Comparison of ENCODE assay signal across 20 cellular contexts in the genomic region with DNA sequence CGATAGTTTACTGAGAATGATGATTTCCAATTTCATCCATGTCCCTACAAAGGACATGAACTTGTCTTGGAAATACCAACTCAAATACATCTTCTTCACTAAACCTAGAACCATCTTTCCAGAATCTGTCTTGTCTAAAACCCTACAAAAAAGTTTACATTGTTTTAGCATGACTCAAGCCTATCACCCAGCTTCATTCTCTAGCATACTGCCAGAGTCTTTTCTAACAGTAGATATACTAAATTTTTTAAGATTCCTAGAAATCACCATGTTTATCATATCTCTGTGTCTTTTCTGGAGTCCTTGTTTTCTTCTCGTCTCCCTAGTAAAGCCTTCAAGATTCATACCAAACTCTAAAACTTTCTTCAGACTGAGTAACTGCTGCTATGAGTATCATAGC.
A peak's percentile ranks its signal among the peaks of the same experiment; 100 is the strongest.
DNase-seq lines count a peak whose midpoint lies in the region; TF ChIP-seq lines count a peak whose summit lies in the region.
"Had no signal": no experiment of that assay in that cellular context is flagged by ENCODE, and none has a peak within 500 bp of the region (broad histone marks: within the 10 kb centered on the region; RNA-seq: fewer than 3 reads in every experiment).

No MANE protein-coding gene starts in this region.

- no peaks in the 10 kb centered on the region for H3K9me3 ChIP-seq in GM23248 (ENCODE audit: low read depth)
- H3K9me3 ChIP-seq: BLaER1, SK-N-SH had no signal

- in situ Hi-C loops in ACHN (cut with HindIII; ENCODE audit: low pct_ligation_motif_present, low pct_unique_long_range_greater_than_20kb, low sequenced_read_pairs) (no loop called here), GM23248 (cut with MboI) (no loop called here)

- H3K4me2 ChIP-seq in GM23248 (ENCODE audit: unreplicated experiment), result no peak overlapping the region
- H3K4me2 ChIP-seq: BLaER1, SK-N-SH had no signal

- no peak overlapping the region for H2AFZ ChIP-seq in GM23248

- TF ChIP-seq CTCF in choroid plexus epithelial cell (conservative IDR thresholded peaks at IDR 0.05; ENCODE audit: low read depth, low read length) (no peak), coronary artery (IDR thresholded peaks at IDR 0.05) (no peak)

- no peaks in the 10 kb centered on the region for H3F3A ChIP-seq in GM23248 (ENCODE audit: insufficient read depth)

- no peaks in the 10 kb centered on the region for H3K9me2 ChIP-seq in GM23248 (ENCODE audit: insufficient read depth)
- H3K9me2 ChIP-seq: SK-N-SH had no signal

- H3K4me1 ChIP-seq in GM23248 (ENCODE audit: insufficient read depth), result 0 out of 2 replicates have a peak, but pooled peaks cover 4% of the 10 kb centered on the region
- H3K4me1 ChIP-seq: BLaER1 had no signal

- H3K79me2 ChIP-seq in GM23248 (ENCODE audit: insufficient read depth), result no peaks in the 10 kb centered on the region

- peak; percentile 30 for DNase-seq in ACHN
- DNase-seq in GM23248, result peak; percentile 6
- DNase-seq in choroid plexus epithelial cell (ENCODE audit: low read depth), result peak; percentile 31
- peak; percentile 23 for DNase-seq in iris pigment epithelial cell (ENCODE audit: low read depth)
- DNase-seq in superior temporal gyrus (ENCODE audit: extremely low spot score), result no peak
- no peak for DNase-seq in coronary artery (ENCODE audit: low spot score)
- no peak for DNase-seq in activated effector memory CD4-positive, alpha-beta T cell treated with anti-CD3 and anti-CD28 coated beads, Interleukin-2, amount 50 U/mL, for 16 hours
- DNase-seq: CD4-positive, CD25-positive, alpha-beta regulatory T cell; GDM1; Karpas-422; NCI-H1105; NCI-H2029; NCI-H446 treated with DMSO at 0.1 percent for 48 hours; NCI-H526; NCI-H82; NK-92 treated with Interleukin-12 subunit alpha and Interleukin-12 subunit beta, amount 100 ng/mL, for 24 hours; PC-3; SK-N-SH had no signal

- no peak overlapping the region for H3K9ac ChIP-seq in GM23248
- H3K9ac ChIP-seq: BLaER1, SK-N-SH had no signal

- no peaks in the 10 kb centered on the region for H4K20me1 ChIP-seq in GM23248 (ENCODE audit: insufficient read depth)
- H4K20me1 ChIP-seq: BLaER1 had no signal

- no peak overlapping the region for H3K4me3 ChIP-seq in GM23248
- no peak overlapping the region for H3K4me3 ChIP-seq in choroid plexus epithelial cell (ENCODE audit: low read depth, low read length)
- no peak overlapping the region for H3K4me3 ChIP-seq in coronary artery
- H3K4me3 ChIP-seq: BLaER1 had no signal

- 71 to 77% methylated on average over 2 of the region's 2 CpGs for WGBS in GM23248 (ENCODE audit: low coverage in 1 of 2, low lambda C conversion rate in 2 of 2, missing lambda C conversion rate in 2 of 2), 2 experiments

- no peak overlapping the region for H3K27ac ChIP-seq in GM23248
- H3K27ac ChIP-seq in coronary artery, result no peak overlapping the region
- H3K27ac ChIP-seq: 22Rv1, BLaER1 had no signal

- no peaks in the 10 kb centered on the region for H3K36me3 ChIP-seq in GM23248 (ENCODE audit: low read depth)
- H3K36me3 ChIP-seq: BLaER1 had no signal

- H3K27me3 ChIP-seq in GM23248 (replicated peaks; ENCODE audit: insufficient read depth), result no peaks in the 10 kb centered on the region
- H3K27me3 ChIP-seq: BLaER1 had no signal

Comparison
In these comparisons a context has a peak if more than half of its experiments do, and no peak if none do; other contexts are left out.
1. DNase-seq: peak in ACHN (single experiment), GM23248 (single experiment), choroid plexus epithelial cell (single experiment) and iris pigment epithelial cell (single experiment); none in superior temporal gyrus (single experiment), coronary artery (single experiment) and activated effector memory CD4-positive, alpha-beta T cell treated with anti-CD3 and anti-CD28 coated beads, Interleukin-2, amount 50 U/mL, for 16 hours (single experiment).